In genomic region chr5:168227973-168228615, GRCh38 we compare ENCODE assay signal across 8 cellular contexts.
DNase-seq lines count a peak whose midpoint lies in the region; ATAC-seq and TF ChIP-seq lines count a peak whose summit lies in the region.

No MANE protein-coding gene starts in this region.

- no peaks in the 10 kb centered on the region for H4K20me1 ChIP-seq in hepatocyte (ENCODE audit: insufficient read depth, poor library complexity, severe bottlenecking)

- peak; percentile 98 for ATAC-seq in CD4-positive, alpha-beta T cell (ENCODE audit: poor library complexity)
- peak; percentile 95 for ATAC-seq in GM19397 (IDR thresholded peaks at IDR 0.05; ENCODE audit: unreplicated experiment)
- peak; percentile 100 for ATAC-seq in HG03103 (IDR thresholded peaks at IDR 0.05; ENCODE audit: low read depth, unreplicated experiment)

- peak overlapping the region; percentile 74 for H3K27ac Mint-ChIP-seq in CD4-positive, alpha-beta T cell
- no peak overlapping the region for H3K27ac Mint-ChIP-seq in activated T-helper 1 cell treated with anti-CD3 and anti-CD28 coated beads, Interleukin-12 subunit alpha, Interleukin-12 subunit beta, Interleukin-2, Interleukin-4 antibody, amounts not matched to agents 30 ng/mL and 10 ng/mL and 1 ng/mL, durations not matched to agents 14 hours and 24 hours and 36 hours

- H3K9me3 Mint-ChIP-seq in CD4-positive, alpha-beta T cell = no peaks in the 10 kb centered on the region
- peaks cover 6% of the 10 kb centered on the region for H3K9me3 Mint-ChIP-seq in activated T-helper 1 cell treated with anti-CD3 and anti-CD28 coated beads, Interleukin-12 subunit alpha, Interleukin-12 subunit beta, Interleukin-2, Interleukin-4 antibody, amounts not matched to agents 30 ng/mL and 10 ng/mL and 1 ng/mL, durations not matched to agents 14 hours and 24 hours and 36 hours

- TF ChIP-seq CTCF in CD4-positive, alpha-beta T cell (IDR thresholded peaks at IDR 0.05) = no peak
- no peak for TF ChIP-seq CTCF in hepatocyte (IDR thresholded peaks at IDR 0.05; ENCODE audit: poor library complexity)

- peak overlapping the region; percentile 63 for H3K4me3 Mint-ChIP-seq in CD4-positive, alpha-beta T cell
- no peak overlapping the region for H3K4me3 Mint-ChIP-seq in activated T-helper 1 cell treated with anti-CD3 and anti-CD28 coated beads, Interleukin-12 subunit alpha, Interleukin-12 subunit beta, Interleukin-2, Interleukin-4 antibody, amounts not matched to agents 30 ng/mL and 10 ng/mL and 1 ng/mL, durations not matched to agents 14 hours and 24 hours and 36 hours

- H3K36me3 ChIP-seq in hepatocyte (replicated peaks; ENCODE audit: insufficient read depth, low read depth) = no peaks in the 10 kb centered on the region

- no peak overlapping the region for H3K27ac ChIP-seq in CD4-positive, alpha-beta T cell (ENCODE audit: low read depth, low read length)
- H3K27ac ChIP-seq in hepatocyte = no peak overlapping the region

- no peak overlapping the region for H2AFZ ChIP-seq in hepatocyte

- no peaks in the 10 kb centered on the region for H3K36me3 Mint-ChIP-seq in CD4-positive, alpha-beta T cell (ENCODE audit: low read depth)
- peaks cover 1% of the 10 kb centered on the region for H3K36me3 Mint-ChIP-seq in activated T-helper 1 cell treated with anti-CD3 and anti-CD28 coated beads, Interleukin-12 subunit alpha, Interleukin-12 subunit beta, Interleukin-2, Interleukin-4 antibody, amounts not matched to agents 30 ng/mL and 10 ng/mL and 1 ng/mL, durations not matched to agents 14 hours and 24 hours and 36 hours (ENCODE audit: low read depth)

- POLR2A ChIA-PET in CD4-positive, alpha-beta T cell (lab: Charles Lee) = interaction anchor here (1.3 kb wide), 1 partner anchor 8 kb away, joined by 5 read pairs; no protein-coding TSS in a partner anchor

- no peak overlapping the region for H3K4me2 ChIP-seq in hepatocyte

- H3K9me2 ChIP-seq in hepatocyte (replicated peaks; ENCODE audit: insufficient read depth) = no peaks in the 10 kb centered on the region

- H3K79me2 ChIP-seq in hepatocyte = no peaks in the 10 kb centered on the region

- no peaks in the 10 kb centered on the region for H3K27me3 Mint-ChIP-seq in CD4-positive, alpha-beta T cell
- peaks cover 34% of the 10 kb centered on the region for H3K27me3 Mint-ChIP-seq in activated T-helper 1 cell treated with anti-CD3 and anti-CD28 coated beads, Interleukin-12 subunit alpha, Interleukin-12 subunit beta, Interleukin-2, Interleukin-4 antibody, amounts not matched to agents 30 ng/mL and 10 ng/mL and 1 ng/mL, durations not matched to agents 14 hours and 24 hours and 36 hours (ENCODE audit: insufficient read depth)

- peaks cover 18% of the 10 kb centered on the region for H3K4me1 Mint-ChIP-seq in CD4-positive, alpha-beta T cell (ENCODE audit: low read depth)
- peaks cover 25% of the 10 kb centered on the region for H3K4me1 Mint-ChIP-seq in activated T-helper 1 cell treated with anti-CD3 and anti-CD28 coated beads, Interleukin-12 subunit alpha, Interleukin-12 subunit beta, Interleukin-2, Interleukin-4 antibody, amounts not matched to agents 30 ng/mL and 10 ng/mL and 1 ng/mL, durations not matched to agents 14 hours and 24 hours and 36 hours (ENCODE audit: low read depth)

- 88% methylated on average over 9 of the region's 9 CpGs for WGBS in hepatocyte (ENCODE audit: low lambda C conversion rate, missing lambda C conversion rate)

- H3K9me3 ChIP-seq in CD4-positive, alpha-beta T cell (ENCODE audit: control insufficient read depth, low read length) = no peaks in the 10 kb centered on the region
- H3K9me3 ChIP-seq in hepatocyte (ENCODE audit: low read depth) = no peaks in the 10 kb centered on the region

- no peaks in the 10 kb centered on the region for H3K4me1 ChIP-seq in hepatocyte (ENCODE audit: insufficient read depth)

- no peaks in the 10 kb centered on the region for H3K27me3 ChIP-seq in CD4-positive, alpha-beta T cell (ENCODE audit: control insufficient read depth, insufficient read depth, low read length)
- peaks cover 1% of the 10 kb centered on the region for H3K27me3 ChIP-seq in hepatocyte

- H3K4me3 ChIP-seq in hepatocyte = no peak overlapping the region

- peak in 2 of 10 experiments; percentile 2 to 19 for DNase-seq in CD4-positive, alpha-beta T cell
- peak; percentile 14 for DNase-seq in activated T-helper 1 cell treated with anti-CD3 and anti-CD28 coated beads, Interleukin-12 subunit alpha, Interleukin-12 subunit beta, Interleukin-2, Interleukin-4 antibody, amounts not matched to agents 30 ng/mL and 10 ng/mL and 1 ng/mL, durations not matched to agents 14 hours and 24 hours and 36 hours (ENCODE audit: low spot score)
- no peak for DNase-seq in hepatocyte (ENCODE audit: low spot score)
- no peak for DNase-seq in germinal center (ENCODE audit: low spot score)
- no peak for DNase-seq in DMS79 treated with DMSO at 0.1 percent for 48 hours (lab: John Stamatoyannopoulos, UW)
- DNase-seq in activated CD4-positive, CD25-positive, alpha-beta regulatory T cell (lab: John Stamatoyannopoulos, UW) = no peak

- intact Hi-C loops in CD4-positive, alpha-beta T cell (cut with DNase I, micrococcal nuclease) = no loop called here
- intact Hi-C loops in activated T-helper 1 cell treated with anti-CD3 and anti-CD28 coated beads, Interleukin-12 subunit alpha, Interleukin-12 subunit beta, Interleukin-2, Interleukin-4 antibody, amounts not matched to agents 30 ng/mL and 10 ng/mL and 1 ng/mL, durations not matched to agents 14 hours and 24 hours and 36 hours (cut with micrococcal nuclease) = loop anchor here (1.0 to 2.0 kb wide), 3 partner anchors 21 to 609 kb away; no protein-coding TSS in a partner anchor

- CTCF ChIA-PET in CD4-positive, alpha-beta T cell (lab: Charles Lee) = interaction anchor here (0.6 kb wide), 1 partner anchor 116 kb away, joined by 3 read pairs; no protein-coding TSS in a partner anchor
